In the genomic region with DNA sequence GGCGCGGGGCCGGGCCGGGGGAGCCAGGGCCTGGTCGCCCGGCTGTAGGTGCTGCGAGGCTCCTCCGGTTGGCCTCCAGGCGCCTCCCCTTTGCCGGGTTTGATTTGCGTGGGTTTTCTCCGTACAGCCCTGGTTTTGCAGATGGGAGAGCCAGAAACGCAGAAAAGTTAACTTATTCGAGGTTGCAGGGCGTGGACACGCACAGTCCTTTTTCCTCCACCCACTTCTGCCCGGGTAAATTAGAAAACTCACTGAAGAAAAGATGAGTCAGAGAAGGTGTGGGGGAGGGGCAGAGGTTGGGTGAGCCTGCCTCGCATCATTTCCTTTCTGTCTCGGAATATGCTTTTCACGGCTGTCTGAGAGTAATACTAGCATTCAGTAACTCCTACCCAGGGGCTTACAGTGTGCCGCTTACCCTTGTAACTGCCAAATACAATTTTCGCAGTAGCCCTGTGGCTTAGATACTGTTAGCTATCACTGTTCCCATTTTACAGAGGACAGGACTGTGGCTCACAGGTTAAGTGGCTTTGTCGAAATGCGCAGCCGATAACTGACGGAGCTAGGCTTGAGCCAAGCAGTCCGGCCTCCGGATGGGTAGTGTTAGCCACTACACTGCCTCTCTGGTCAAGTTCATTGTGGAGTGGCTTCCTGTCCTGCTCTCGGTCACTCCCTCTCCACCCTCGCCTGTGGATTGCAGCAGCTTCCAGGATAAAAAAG, we compare ENCODE assay signal across 8 cellular contexts. TPM values are rescaled to one million over a fixed set of nuclear protein-coding genes. Genes with fewer than 3 reads are reported as not detected.
DNase-seq lines count a peak whose midpoint lies in the region; ATAC-seq, FAIRE-seq and TF ChIP-seq lines count a peak whose summit lies in the region.

No MANE protein-coding gene starts in this region.

- H3K4me3 ChIP-seq in SJCRH30 (peak overlapping the region; percentile 87), pancreas (peak overlapping the region; percentile 90 to 99 (median 94)), thymus (ENCODE audit: low read length) (peak overlapping the region; percentile 96)

- H3K4me1 Mint-ChIP-seq in glutamatergic neuron (ENCODE audit: low read depth, unreplicated experiment): peaks cover 9% of the 10 kb centered on the region

- peaks cover 3% of the 10 kb centered on the region for H3K36me3 Mint-ChIP-seq in glutamatergic neuron (ENCODE audit: unreplicated experiment)

- H3K36me3 ChIP-seq in SJCRH30 (0 out of 2 replicates have a peak, but pooled peaks cover 5% of the 10 kb centered on the region), pancreas (peaks cover 4 to 19% (median 6%) of the 10 kb centered on the region in 3 donors), thymus (ENCODE audit: control insufficient read depth, insufficient read depth) (peaks cover 39% of the 10 kb centered on the region)

- peaks cover 8% of the 10 kb centered on the region for H3K27me3 Mint-ChIP-seq in glutamatergic neuron (ENCODE audit: unreplicated experiment)

- no peak for FAIRE-seq in pancreas (lab: Jason Lieb, UNC)

- ATAC-seq in GM19043 (IDR thresholded peaks at IDR 0.05; ENCODE audit: low read depth, unreplicated experiment) (peak; percentile 28), HG03442 (IDR thresholded peaks at IDR 0.05; ENCODE audit: unreplicated experiment) (peak; percentile 33), pancreas (peak; percentile 49 to 72 (median 60))

- TF ChIP-seq CTCF in glutamatergic neuron (IDR thresholded peaks at IDR 0.05; ENCODE audit: partially characterized antibody, unreplicated experiment) (no peak), pancreas (IDR thresholded peaks at IDR 0.05) (no peak)

- H3K4me1 ChIP-seq in SJCRH30 (0 out of 2 replicates have a peak, but pooled peaks cover 4% of the 10 kb centered on the region), pancreas (peaks cover 7 to 14% (median 7%) of the 10 kb centered on the region in 3 donors), thymus (ENCODE audit: control insufficient read depth, insufficient read depth, low read length) (peaks cover 9% of the 10 kb centered on the region)

- H3K4me3 Mint-ChIP-seq in glutamatergic neuron (ENCODE audit: unreplicated experiment): peak overlapping the region; percentile 93

- DNase-seq in AML-193 (lab: John Stamatoyannopoulos, UW): peak; percentile 46 to 66
- peak; percentile 53 to 54 for DNase-seq in SJCRH30
- peak; percentile 89 for DNase-seq in activated naive CD4-positive, alpha-beta T cell treated with Interleukin-2 at 50 U/mL for 16 hours
- DNase-seq in glutamatergic neuron: no peak
- DNase-seq in pancreas: peak in 4 of 6 donors; percentile 32 to 65 (median 52)

- peak overlapping the region; percentile 64 for H3K27ac ChIP-seq in SJCRH30
- H3K27ac ChIP-seq in pancreas: peak overlapping the region; percentile 74 to 86 (median 78)
- H3K27ac ChIP-seq in thymus (ENCODE audit: low read depth): peak overlapping the region; percentile 99

- H3K27ac Mint-ChIP-seq in glutamatergic neuron (ENCODE audit: unreplicated experiment): peak overlapping the region; percentile 93

- intact Hi-C loops in pancreas (cut with DNase I): no loop called here

- no peaks in the 10 kb centered on the region for H3K27me3 ChIP-seq in SJCRH30
- no peaks in the 10 kb centered on the region for H3K27me3 ChIP-seq in pancreas
- no peaks in the 10 kb centered on the region for H3K27me3 ChIP-seq in thymus (ENCODE audit: control insufficient read depth, insufficient read depth)

- WGBS in pancreas, 2 donors: 2 to 4% methylated on average over 30 of the region's 30 CpGs
- 15% methylated on average over 30 of the region's 30 CpGs for WGBS in thymus

- H3K9me3 ChIP-seq in SJCRH30 (replicated peaks) (no peaks in the 10 kb centered on the region), pancreas (no peaks in the 10 kb centered on the region), thymus (ENCODE audit: control insufficient read depth) (no peaks in the 10 kb centered on the region)

- peaks cover 6% of the 10 kb centered on the region for H3K9me3 Mint-ChIP-seq in glutamatergic neuron (ENCODE audit: unreplicated experiment)

RNA-seq across cellular contexts. Expression of a gene that starts 0.8 kb away (rescaled TPM):
- 17.7 and 17.9 TPM in 2 replicates for total RNA-seq in SJCRH30 (2014; rRNA removed; shearing (Covaris generic))
- total RNA-seq in glutamatergic neuron (ENCODE audit: unreplicated experiment) (23.1 TPM), pancreas (10 to 100 TPM in 1 of 6 donors, 1 to 10 TPM in 5; 5.1 to 11.6 (median 7.6) TPM)
- polyA plus RNA-seq in pancreas (1 to 10 TPM; 5.5 to 8.2 TPM), thymus (19.4 TPM)
